ENCODE assay signal across 8 cellular contexts in genomic region chr3:15291589-15292541, GRCh38. TPM values are rescaled to one million over a fixed set of nuclear protein-coding genes. Genes with fewer than 3 reads are reported as not detected.
DNase-seq lines count a peak whose midpoint lies in the region; ATAC-seq and TF ChIP-seq lines count a peak whose summit lies in the region.

No MANE protein-coding gene starts in this region.

- H3K27me3 ChIP-seq in adrenal gland (no peaks in the 10 kb centered on the region), neutrophil (no peaks in the 10 kb centered on the region)

- no peak for TF ChIP-seq POLR2A in adrenal gland (IDR thresholded peaks at IDR 0.05)

- H3K36me3 ChIP-seq in adrenal gland (replicated peaks in 1 of 2): no peaks in the 10 kb centered on the region
- H3K36me3 ChIP-seq in neutrophil: no peaks in the 10 kb centered on the region

- WGBS in adrenal gland, 4 donors: 34 to 46% (median 37%) methylated on average over 4 to 6 of the region's 6 CpGs

- H3K4me1 ChIP-seq in adrenal gland (replicated peaks in 1 of 2) (peaks cover 53 to 95% of the 10 kb centered on the region in 2 donors), neutrophil (ENCODE audit: control insufficient read depth in 1 of 2, insufficient read depth in 1 of 2, low read depth in 1 of 2, low read length in 1 of 2) (peaks cover 100% of the 10 kb centered on the region in 2 experiments)

- DNase-seq in SKM-1 (lab: John Stamatoyannopoulos, UW; ENCODE audit: unreplicated experiment): peak; percentile 59
- peak in 1 of 7 donors; percentile 27 for DNase-seq in adrenal gland
- DNase-seq in putamen (ENCODE audit: low spot score): no peak
- no peak for DNase-seq in DMS153 (lab: John Stamatoyannopoulos, UW)
- no peak for DNase-seq in iPS-NIHi11 (ENCODE audit: low spot score)

- peak overlapping the region; percentile 76 to 98 (median 92) for H3K27ac ChIP-seq in adrenal gland
- peak overlapping the region; percentile 93 for H3K27ac ChIP-seq in neutrophil

- ATAC-seq in GM18867 (IDR thresholded peaks at IDR 0.05; ENCODE audit: unreplicated experiment) (peak; percentile 94), HG02884 (IDR thresholded peaks at IDR 0.05; ENCODE audit: unreplicated experiment) (peak; percentile 82)

- intact Hi-C loops in adrenal gland (cut with DNase I): no loop called here

- H3K9me3 ChIP-seq in adrenal gland (replicated peaks in 1 of 3) (no peaks in the 10 kb centered on the region), neutrophil (no peaks in the 10 kb centered on the region)

- H3K4me3 ChIP-seq in adrenal gland: no peak overlapping the region
- peak overlapping the region; percentile 36 to 40 for H3K4me3 ChIP-seq in neutrophil (ENCODE audit: low read depth in 1 of 2, low read length in 1 of 2)

- TF ChIP-seq CTCF in adrenal gland (IDR thresholded peaks at IDR 0.05) (no peak), neutrophil (IDR thresholded peaks at IDR 0.05) (peak; percentile 7)

RNA-seq across cellular contexts. Expression of gene SH3BP5, which starts 40.5 kb away (rescaled TPM):
- total RNA-seq in adrenal gland: 100 to 1,000 TPM; 134 to 830 (median 180) TPM
- 1,000 to 10,000 TPM in 1 of 3 donors, 100 to 1,000 TPM in 2; 119 to 1,158 (median 135) TPM for polyA plus RNA-seq in adrenal gland

Comparison
In these comparisons a context has a peak if more than half of its experiments do, and no peak if none do; other contexts are left out.
1. H3K4me3 ChIP-seq: peak in neutrophil (2 of 2); none in adrenal gland (0 of 4).